18 cellular contexts compared by ENCODE assay signal in genomic region chr19:45123440-45123850, GRCh38. TPM values are rescaled to one million over a fixed set of nuclear protein-coding genes. Genes with fewer than 3 reads are reported as not detected.
DNase-seq lines count a peak whose midpoint lies in the region; ATAC-seq and TF ChIP-seq lines count a peak whose summit lies in the region.
"Had no signal": no experiment of that assay in that cellular context is flagged by ENCODE, and none has a peak within 500 bp of the region (broad histone marks: within the 10 kb centered on the region; RNA-seq: fewer than 3 reads in every experiment).

No MANE protein-coding gene starts in this region.

- peaks cover 5% of the 10 kb centered on the region for H3K36me3 Mint-ChIP-seq in central memory CD8-positive, alpha-beta T cell (ENCODE audit: insufficient read depth)
- H3K36me3 Mint-ChIP-seq in activated CD4-positive, alpha-beta T cell treated with anti-CD3 and anti-CD28 coated beads for 36 hours (ENCODE audit: low read depth), result no peaks in the 10 kb centered on the region
- peaks cover 4% of the 10 kb centered on the region for H3K36me3 Mint-ChIP-seq in activated naive CD8-positive, alpha-beta T cell treated with anti-CD3 and anti-CD28 coated beads for 36 hours
- peaks cover 2% of the 10 kb centered on the region for H3K36me3 Mint-ChIP-seq in activated T-cell treated with anti-CD3 and anti-CD28 coated beads, Interleukin-2, amount 50 U/mL, for 24 hours (ENCODE audit: low read depth)
- H3K36me3 Mint-ChIP-seq: natural killer cell treated with Interleukin-12 subunit alpha and Interleukin-12 subunit beta and Interleukin-15 and Interleukin-18, amount 100 ng/mL, for 72 hours had no signal

- H3K4me1 ChIP-seq in HAP-1, result peaks cover 6% of the 10 kb centered on the region
- H3K4me1 ChIP-seq in prostate gland (replicated peaks), result peaks cover 9% of the 10 kb centered on the region

- no peaks in the 10 kb centered on the region for H3K9me3 Mint-ChIP-seq in central memory CD8-positive, alpha-beta T cell
- H3K9me3 Mint-ChIP-seq in activated CD4-positive, alpha-beta T cell treated with anti-CD3 and anti-CD28 coated beads for 36 hours (ENCODE audit: low read depth), result no peaks in the 10 kb centered on the region
- no peaks in the 10 kb centered on the region for H3K9me3 Mint-ChIP-seq in activated naive CD8-positive, alpha-beta T cell treated with anti-CD3 and anti-CD28 coated beads for 36 hours
- H3K9me3 Mint-ChIP-seq in activated T-cell treated with anti-CD3 and anti-CD28 coated beads, Interleukin-2, amount 50 U/mL, for 24 hours, result no peaks in the 10 kb centered on the region
- H3K9me3 Mint-ChIP-seq: natural killer cell treated with Interleukin-12 subunit alpha and Interleukin-12 subunit beta and Interleukin-15 and Interleukin-18, amount 100 ng/mL, for 72 hours; stimulated activated naive B cell treated with anti-CD40 and anti-IgM and Interleukin-4, amounts not matched to agents 10 μg/mL and 1 μg/mL and 100 μg/mL, for 72 hours had no signal

- POLR2A ChIA-PET in activated CD4-positive, alpha-beta T cell treated with anti-CD3 and anti-CD28 coated beads for 36 hours (lab: Charles Lee), result no interaction called here

- WGBS in prostate gland, result 36% methylated on average over 9 of the region's 9 CpGs

- H3K9me3 ChIP-seq in HAP-1 (no peaks in the 10 kb centered on the region), prostate gland (no peaks in the 10 kb centered on the region)
- H3K9me3 ChIP-seq: gastrocnemius medialis, psoas muscle, transverse colon had no signal

- H3K4me1 Mint-ChIP-seq in central memory CD8-positive, alpha-beta T cell, result peaks cover 57% of the 10 kb centered on the region
- H3K4me1 Mint-ChIP-seq in activated CD4-positive, alpha-beta T cell treated with anti-CD3 and anti-CD28 coated beads for 36 hours, result peaks cover 40% of the 10 kb centered on the region
- H3K4me1 Mint-ChIP-seq in activated naive CD8-positive, alpha-beta T cell treated with anti-CD3 and anti-CD28 coated beads for 36 hours, result peaks cover 45% of the 10 kb centered on the region
- H3K4me1 Mint-ChIP-seq in activated T-cell treated with anti-CD3 and anti-CD28 coated beads, Interleukin-2, amount 50 U/mL, for 24 hours (ENCODE audit: low read depth), result peaks cover 48% of the 10 kb centered on the region

- peak overlapping the region; percentile 38 for H3K27ac Mint-ChIP-seq in central memory CD8-positive, alpha-beta T cell (ENCODE audit: low read depth)
- H3K27ac Mint-ChIP-seq in activated CD4-positive, alpha-beta T cell treated with anti-CD3 and anti-CD28 coated beads for 36 hours, result no peak overlapping the region
- no peak overlapping the region for H3K27ac Mint-ChIP-seq in activated naive CD8-positive, alpha-beta T cell treated with anti-CD3 and anti-CD28 coated beads for 36 hours
- no peak overlapping the region for H3K27ac Mint-ChIP-seq in activated T-cell treated with anti-CD3 and anti-CD28 coated beads, Interleukin-2, amount 50 U/mL, for 24 hours
- H3K27ac Mint-ChIP-seq: stimulated activated naive B cell treated with anti-CD40 and anti-IgM and Interleukin-4, amounts not matched to agents 10 μg/mL and 1 μg/mL and 100 μg/mL, for 72 hours had no signal

- in situ Hi-C loops in HAP-1 (cut with MboI; ENCODE audit: low sequenced_read_pairs), result no loop called here

- no peak for TF ChIP-seq POLR2A in prostate gland (IDR thresholded peaks at IDR 0.05)

- ATAC-seq in central memory CD8-positive, alpha-beta T cell (replicated peaks; ENCODE audit: extremely low read depth, poor library complexity, severe bottlenecking), result no peak
- no peak for ATAC-seq in activated CD4-positive, alpha-beta T cell treated with anti-CD3 and anti-CD28 coated beads for 36 hours
- ATAC-seq: gastrocnemius medialis; natural killer cell treated with Interleukin-12 subunit alpha and Interleukin-12 subunit beta and Interleukin-15 and Interleukin-18, amount 100 ng/mL, for 72 hours; psoas muscle; stimulated activated naive B cell treated with anti-CD40 and anti-IgM and Interleukin-4, amounts not matched to agents 10 μg/mL and 1 μg/mL and 100 μg/mL, for 72 hours had no signal

- peak; percentile 40 to 78 for DNase-seq in HAP-1 (ENCODE audit: low spot score in 2 of 2)
- peak; percentile 65 for DNase-seq in NCI-H69 (lab: John Stamatoyannopoulos, UW)
- no peak for DNase-seq in central memory CD8-positive, alpha-beta T cell (ENCODE audit: low spot score in 2 of 2)
- DNase-seq in prostate gland (ENCODE audit: low spot score), result peak; percentile 72
- no peak for DNase-seq in activated CD4-positive, alpha-beta T cell treated with anti-CD3 and anti-CD28 coated beads for 36 hours
- no peak for DNase-seq in activated naive CD8-positive, alpha-beta T cell treated with anti-CD3 and anti-CD28 coated beads for 36 hours
- no peak for DNase-seq in LoVo (ENCODE audit: low spot score)
- no peak for DNase-seq in activated T-cell treated with anti-CD3 and anti-CD28 coated beads, Interleukin-2, amount 50 U/mL, for 24 hours
- DNase-seq: activated CD8-positive, alpha-beta memory T cell treated with anti-CD3 and anti-CD28 coated beads for 24 hours; amniotic stem cell; gastrocnemius medialis; KG1; psoas muscle; stimulated activated CD4-positive, alpha-beta T cell treated with anti-CD3 and anti-CD28 coated beads, Interleukin-12 subunit alpha, Interleukin-12 subunit beta, amount 100 ng/mL, for 4 hours; stimulated activated naive B cell treated with anti-CD40 and anti-IgM and Interleukin-4, amounts not matched to agents 10 μg/mL and 1 μg/mL and 100 μg/mL, for 72 hours; transverse colon had no signal

- H3K36me3 ChIP-seq in HAP-1 (replicated peaks) (no peaks in the 10 kb centered on the region), prostate gland (no peaks in the 10 kb centered on the region)
- H3K36me3 ChIP-seq: gastrocnemius medialis, transverse colon had no signal

- H3K27me3 ChIP-seq in HAP-1 (ENCODE audit: low read depth) (no peaks in the 10 kb centered on the region), prostate gland (replicated peaks; ENCODE audit: insufficient read depth) (no peaks in the 10 kb centered on the region)
- H3K27me3 ChIP-seq: gastrocnemius medialis, transverse colon had no signal

- no peak overlapping the region for H3K4me3 ChIP-seq in HAP-1
- H3K4me3 ChIP-seq in prostate gland, result no peak overlapping the region
- H3K4me3 ChIP-seq: gastrocnemius medialis, psoas muscle, transverse colon had no signal

- no peaks in the 10 kb centered on the region for H3K27me3 Mint-ChIP-seq in central memory CD8-positive, alpha-beta T cell
- H3K27me3 Mint-ChIP-seq in activated CD4-positive, alpha-beta T cell treated with anti-CD3 and anti-CD28 coated beads for 36 hours, result no peaks in the 10 kb centered on the region
- no peaks in the 10 kb centered on the region for H3K27me3 Mint-ChIP-seq in activated naive CD8-positive, alpha-beta T cell treated with anti-CD3 and anti-CD28 coated beads for 36 hours
- no peaks in the 10 kb centered on the region for H3K27me3 Mint-ChIP-seq in activated T-cell treated with anti-CD3 and anti-CD28 coated beads, Interleukin-2, amount 50 U/mL, for 24 hours
- H3K27me3 Mint-ChIP-seq: natural killer cell treated with Interleukin-12 subunit alpha and Interleukin-12 subunit beta and Interleukin-15 and Interleukin-18, amount 100 ng/mL, for 72 hours; stimulated activated naive B cell treated with anti-CD40 and anti-IgM and Interleukin-4, amounts not matched to agents 10 μg/mL and 1 μg/mL and 100 μg/mL, for 72 hours had no signal

- intact Hi-C loops in prostate gland (cut with DNase I), result no loop called here
- intact Hi-C loops in activated CD4-positive, alpha-beta T cell treated with anti-CD3 and anti-CD28 coated beads for 36 hours (cut with DNase I, micrococcal nuclease), result no loop called here

- TF ChIP-seq CTCF in prostate gland (IDR thresholded peaks at IDR 0.05), result no peak

- CTCF ChIA-PET in activated CD4-positive, alpha-beta T cell treated with anti-CD3 and anti-CD28 coated beads for 36 hours (lab: Charles Lee), result no interaction called here

- no peak overlapping the region for H3K4me3 Mint-ChIP-seq in central memory CD8-positive, alpha-beta T cell
- H3K4me3 Mint-ChIP-seq in activated CD4-positive, alpha-beta T cell treated with anti-CD3 and anti-CD28 coated beads for 36 hours, result no peak overlapping the region
- no peak overlapping the region for H3K4me3 Mint-ChIP-seq in activated naive CD8-positive, alpha-beta T cell treated with anti-CD3 and anti-CD28 coated beads for 36 hours
- no peak overlapping the region for H3K4me3 Mint-ChIP-seq in activated T-cell treated with anti-CD3 and anti-CD28 coated beads, Interleukin-2, amount 50 U/mL, for 24 hours
- H3K4me3 Mint-ChIP-seq: natural killer cell treated with Interleukin-12 subunit alpha and Interleukin-12 subunit beta and Interleukin-15 and Interleukin-18, amount 100 ng/mL, for 72 hours; stimulated activated naive B cell treated with anti-CD40 and anti-IgM and Interleukin-4, amounts not matched to agents 10 μg/mL and 1 μg/mL and 100 μg/mL, for 72 hours had no signal

- no peak overlapping the region for H3K27ac ChIP-seq in prostate gland
- H3K27ac ChIP-seq: gastrocnemius medialis, HL-60, psoas muscle, transverse colon had no signal

RNA-seq across cellular contexts. Expression of gene PPP1R37, which starts 30.5 kb away (rescaled TPM):
- total RNA-seq in prostate gland, result 10 to 100 TPM; 50.1 to 90.3 TPM
- 10 to 100 TPM; 12.5 to 14.1 TPM for total RNA-seq in activated CD4-positive, alpha-beta T cell treated with anti-CD3 and anti-CD28 coated beads for 36 hours
- 10 to 100 TPM; 13.3 to 15.3 TPM for total RNA-seq in activated naive CD8-positive, alpha-beta T cell treated with anti-CD3 and anti-CD28 coated beads for 36 hours

RNA-seq across cellular contexts. Expression of gene NKPD1, which starts 37.3 kb away (rescaled TPM):
- 1 to 10 TPM; 3.6 to 4.1 TPM for total RNA-seq in prostate gland
- total RNA-seq in activated CD4-positive, alpha-beta T cell treated with anti-CD3 and anti-CD28 coated beads for 36 hours, result under 1 TPM; 0.09 to 0.11 TPM
- total RNA-seq in activated naive CD8-positive, alpha-beta T cell treated with anti-CD3 and anti-CD28 coated beads for 36 hours, result under 1 TPM in 1 of 2 experiments, not detected in 1; 0.24 TPM

RNA-seq across cellular contexts. Expression of gene GEMIN7, which starts 44.4 kb away (rescaled TPM):
- total RNA-seq in prostate gland, result 10 to 100 TPM; 13.9 to 41.0 TPM
- 10 to 100 TPM; 35.4 to 35.5 TPM for total RNA-seq in activated CD4-positive, alpha-beta T cell treated with anti-CD3 and anti-CD28 coated beads for 36 hours
- 10 to 100 TPM; 53.6 to 58.2 TPM for total RNA-seq in activated naive CD8-positive, alpha-beta T cell treated with anti-CD3 and anti-CD28 coated beads for 36 hours

RNA-seq across cellular contexts. Expression of gene ZNF296, which starts 47.2 kb away (rescaled TPM):
- total RNA-seq in prostate gland, result 1 to 10 TPM in 1 of 2 donors, under 1 TPM in 1; 0.87 to 2.9 TPM
- total RNA-seq in activated CD4-positive, alpha-beta T cell treated with anti-CD3 and anti-CD28 coated beads for 36 hours, result 1 to 10 TPM; 3.1 to 4.8 TPM
- 1 to 10 TPM; 5.4 to 6.3 TPM for total RNA-seq in activated naive CD8-positive, alpha-beta T cell treated with anti-CD3 and anti-CD28 coated beads for 36 hours
- total RNA-seq: gastrocnemius medialis had no signal

RNA-seq across cellular contexts. Expression of gene TRAPPC6A, which starts 54.6 kb away (rescaled TPM):
- 10 to 100 TPM; 57.0 to 80.4 TPM for total RNA-seq in prostate gland
- 10 to 100 TPM; 18.3 to 25.1 TPM for total RNA-seq in activated CD4-positive, alpha-beta T cell treated with anti-CD3 and anti-CD28 coated beads for 36 hours
- 10 to 100 TPM; 19.8 to 22.9 TPM for total RNA-seq in activated naive CD8-positive, alpha-beta T cell treated with anti-CD3 and anti-CD28 coated beads for 36 hours

Comparison
In these comparisons a context has a peak if more than half of its experiments do, and no peak if none do; other contexts are left out.
1. DNase-seq: peak in HAP-1 (2 of 2), NCI-H69 (single experiment) and prostate gland (single experiment); none in central memory CD8-positive, alpha-beta T cell (0 of 2), activated CD4-positive, alpha-beta T cell treated with anti-CD3 and anti-CD28 coated beads for 36 hours (single experiment), activated naive CD8-positive, alpha-beta T cell treated with anti-CD3 and anti-CD28 coated beads for 36 hours (single experiment), LoVo (single experiment) and activated T-cell treated with anti-CD3 and anti-CD28 coated beads, Interleukin-2, amount 50 U/mL, for 24 hours (single experiment).